ENCODE assay signal across 8 cellular contexts in the genomic region with DNA sequence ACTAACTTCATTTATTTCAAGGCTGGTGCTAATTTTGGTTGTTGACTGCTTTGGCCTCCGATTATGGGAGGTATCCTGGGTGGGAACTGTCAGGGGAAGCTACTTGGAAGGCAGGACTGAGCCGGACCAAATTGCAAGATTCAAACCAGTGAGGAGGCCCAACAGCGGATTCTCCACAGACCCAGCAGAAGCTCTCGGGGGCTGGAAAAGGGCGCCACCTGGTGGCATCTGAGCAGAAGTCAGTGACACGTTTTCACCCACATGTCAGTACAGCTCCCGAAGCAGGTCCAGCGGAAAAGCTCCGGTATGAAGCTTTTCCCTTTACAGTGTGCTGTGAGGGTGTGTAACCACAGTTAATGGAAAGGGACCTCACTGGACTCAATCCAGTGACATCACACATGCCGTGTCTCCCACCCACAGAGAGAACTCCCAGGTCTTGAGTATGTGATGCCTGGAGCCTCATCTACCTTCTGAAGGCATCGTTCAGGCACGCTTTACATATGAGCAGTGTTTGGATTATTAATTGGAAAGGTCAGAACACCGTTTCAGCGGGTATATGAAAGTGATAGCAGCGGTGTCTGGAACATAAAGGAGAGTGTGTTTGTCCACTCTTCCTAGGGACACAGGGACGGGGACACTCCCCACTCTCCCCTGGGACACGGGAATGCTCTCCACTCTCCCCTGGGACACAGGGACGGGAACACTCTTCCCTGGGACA. TPM values are rescaled to one million over a fixed set of nuclear protein-coding genes. Genes with fewer than 3 reads are reported as not detected.
DNase-seq lines count a peak whose midpoint lies in the region; ATAC-seq and TF ChIP-seq lines count a peak whose summit lies in the region.

No MANE protein-coding gene starts in this region.

- peak; percentile 78 to 96 (median 92) for TF ChIP-seq CTCF in dorsolateral prefrontal cortex (IDR thresholded peaks at IDR 0.05 in 54 of 56, conservative IDR thresholded peaks at IDR 0.05 in 2 of 56; ENCODE audit: low read depth in 1 of 56, partially characterized antibody in 56 of 56)

- no peak overlapping the region for H3K27ac ChIP-seq in dorsolateral prefrontal cortex

- ATAC-seq in HG03442 (IDR thresholded peaks at IDR 0.05; ENCODE audit: unreplicated experiment) (peak; percentile 55), HG02840 (IDR thresholded peaks at IDR 0.05; ENCODE audit: low FRiP score, unreplicated experiment) (no peak)

- DNase-seq in DMS79 (lab: John Stamatoyannopoulos, UW) (peak; percentile 54), NCI-H774 (lab: John Stamatoyannopoulos, UW) (peak; percentile 70), dorsolateral prefrontal cortex (peak; percentile 78 to 91 (median 83)), lung microvascular endothelial cell (ENCODE audit: low read depth in 2 of 2) (peak; percentile 88 to 93)
- DNase-seq in activated CD4-positive, alpha-beta T cell treated with anti-CD3 and anti-CD28 coated beads, Interleukin-2, amount 50 U/mL, for 4 hours = peak; percentile 73 to 75
- peak; percentile 69 for DNase-seq in stimulated activated CD8-positive, alpha-beta memory T cell treated with anti-CD3 and anti-CD28 coated beads, Interleukin-15, amount 100 ng/mL, for 1 hour (ENCODE audit: low read depth)

- intact Hi-C loops in dorsolateral prefrontal cortex (cut with DNase I) = loop anchor here (1.0 to 10.0 kb wide), 5 partner anchors 93 to 463 kb away; no protein-coding TSS in a partner anchor

- H3K27me3 ChIP-seq in dorsolateral prefrontal cortex = peaks cover 4 to 63% (median 44%) of the 10 kb centered on the region in 45 donors

- H3K4me3 ChIP-seq in dorsolateral prefrontal cortex = no peak overlapping the region

RNA-seq across cellular contexts. Expression of a gene that starts 3.6 kb away (rescaled TPM):
- total RNA-seq in dorsolateral prefrontal cortex (1 to 10 TPM in 1 of 120 experiments, under 1 TPM in 11, not detected in 108; 0.25 to 1.3 (median 0.45) TPM), lung microvascular endothelial cell (not detected in 2 replicates)

RNA-seq across cellular contexts. Expression of a gene that starts 4.6 kb away (rescaled TPM):
- total RNA-seq in dorsolateral prefrontal cortex (1 to 10 TPM in 11 of 120 experiments, under 1 TPM in 14, not detected in 95; 0.57 to 2.1 (median 0.86) TPM), lung microvascular endothelial cell (1.3 and 2.2 TPM in 2 replicates)
